ENCODE assay signal across 8 cellular contexts in genomic region chr1:58575831-58576726, GRCh38. TPM values are rescaled to one million over a fixed set of nuclear protein-coding genes. Genes with fewer than 3 reads are reported as not detected.
DNase-seq lines count a peak whose midpoint lies in the region; ATAC-seq and TF ChIP-seq lines count a peak whose summit lies in the region.

No MANE protein-coding gene starts in this region.

- H3K27ac ChIP-seq in CD8-positive, alpha-beta T cell (ENCODE audit: low read depth, low read length): no peak overlapping the region
- peak overlapping the region in 1 of 4 donors; percentile 14 for H3K27ac ChIP-seq in esophagus muscularis mucosa (replicated peaks in 1 of 4)

- H3K36me3 ChIP-seq in CD8-positive, alpha-beta T cell (ENCODE audit: insufficient read depth, low read length): no peaks in the 10 kb centered on the region
- no peaks in the 10 kb centered on the region for H3K36me3 ChIP-seq in esophagus muscularis mucosa

- CTCF ChIA-PET in CD8-positive, alpha-beta T cell (lab: Charles Lee): no interaction called here

- TF ChIP-seq CTCF in CD8-positive, alpha-beta T cell (IDR thresholded peaks at IDR 0.05): no peak
- TF ChIP-seq CTCF in esophagus muscularis mucosa (IDR thresholded peaks at IDR 0.05): no peak
- no peak for TF ChIP-seq CTCF in osteocyte (IDR thresholded peaks at IDR 0.05)

- H3K4me1 ChIP-seq in CD8-positive, alpha-beta T cell (ENCODE audit: insufficient read depth, low read length): peaks cover 3% of the 10 kb centered on the region
- H3K4me1 ChIP-seq in esophagus muscularis mucosa: peaks cover 10 to 25% (median 21%) of the 10 kb centered on the region in 4 donors

- no peaks in the 10 kb centered on the region for H3K36me3 Mint-ChIP-seq in CD8-positive, alpha-beta T cell
- H3K36me3 Mint-ChIP-seq in T-helper 2 cell treated with Interferon-gamma antibody and Interleukin-4, amounts not matched to agents 5 μg/mL and 100 μg/mL, for 36 hours (ENCODE audit: low read depth): no peaks in the 10 kb centered on the region
- no peaks in the 10 kb centered on the region for H3K36me3 Mint-ChIP-seq in osteocyte (ENCODE audit: unreplicated experiment)

- H3K27ac Mint-ChIP-seq in CD8-positive, alpha-beta T cell: no peak overlapping the region
- H3K27ac Mint-ChIP-seq in T-helper 2 cell treated with Interferon-gamma antibody and Interleukin-4, amounts not matched to agents 5 μg/mL and 100 μg/mL, for 36 hours: no peak overlapping the region
- no peak overlapping the region for H3K27ac Mint-ChIP-seq in osteocyte (ENCODE audit: unreplicated experiment)

- H3K4me3 Mint-ChIP-seq in CD8-positive, alpha-beta T cell: peak overlapping the region; percentile 67
- H3K4me3 Mint-ChIP-seq in T-helper 2 cell treated with Interferon-gamma antibody and Interleukin-4, amounts not matched to agents 5 μg/mL and 100 μg/mL, for 36 hours: peak overlapping the region; percentile 81
- peak overlapping the region; percentile 22 for H3K4me3 Mint-ChIP-seq in osteocyte (ENCODE audit: unreplicated experiment)

- POLR2A ChIA-PET in CD8-positive, alpha-beta T cell (lab: Charles Lee): no interaction called here

- H3K27me3 ChIP-seq in CD8-positive, alpha-beta T cell (ENCODE audit: insufficient read depth, low read length): peaks cover 20% of the 10 kb centered on the region
- H3K27me3 ChIP-seq in esophagus muscularis mucosa: peaks cover 0 to 65% (median 29%) of the 10 kb centered on the region in 4 donors

- no peaks in the 10 kb centered on the region for H3K9me3 ChIP-seq in CD8-positive, alpha-beta T cell (ENCODE audit: low read length)
- no peaks in the 10 kb centered on the region for H3K9me3 ChIP-seq in esophagus muscularis mucosa

- ATAC-seq in CD8-positive, alpha-beta T cell: no peak
- ATAC-seq in HG02759 (IDR thresholded peaks at IDR 0.05; ENCODE audit: unreplicated experiment) (no peak), HG03378 (IDR thresholded peaks at IDR 0.05; ENCODE audit: unreplicated experiment) (no peak)

- peak overlapping the region; percentile 8 for H3K4me3 ChIP-seq in CD8-positive, alpha-beta T cell (ENCODE audit: low read depth, low read length)
- peak overlapping the region; percentile 50 to 55 (median 52) for H3K4me3 ChIP-seq in esophagus muscularis mucosa

- TF ChIP-seq POLR2A in esophagus muscularis mucosa (IDR thresholded peaks at IDR 0.05; ENCODE audit: low read depth): no peak

- TF ChIP-seq EP300 in esophagus muscularis mucosa (IDR thresholded peaks at IDR 0.05): no peak

- H3K9me3 Mint-ChIP-seq in CD8-positive, alpha-beta T cell: no peaks in the 10 kb centered on the region
- no peaks in the 10 kb centered on the region for H3K9me3 Mint-ChIP-seq in T-helper 2 cell treated with Interferon-gamma antibody and Interleukin-4, amounts not matched to agents 5 μg/mL and 100 μg/mL, for 36 hours
- no peaks in the 10 kb centered on the region for H3K9me3 Mint-ChIP-seq in osteocyte (ENCODE audit: unreplicated experiment)

- H3K4me1 Mint-ChIP-seq in CD8-positive, alpha-beta T cell (ENCODE audit: low read depth): peaks cover 21% of the 10 kb centered on the region
- H3K4me1 Mint-ChIP-seq in T-helper 2 cell treated with Interferon-gamma antibody and Interleukin-4, amounts not matched to agents 5 μg/mL and 100 μg/mL, for 36 hours (ENCODE audit: low read depth): peaks cover 31% of the 10 kb centered on the region
- no peaks in the 10 kb centered on the region for H3K4me1 Mint-ChIP-seq in osteocyte (ENCODE audit: unreplicated experiment)

- H3K27me3 Mint-ChIP-seq in CD8-positive, alpha-beta T cell (ENCODE audit: low read depth): peaks cover 63% of the 10 kb centered on the region
- peaks cover 80% of the 10 kb centered on the region for H3K27me3 Mint-ChIP-seq in T-helper 2 cell treated with Interferon-gamma antibody and Interleukin-4, amounts not matched to agents 5 μg/mL and 100 μg/mL, for 36 hours (ENCODE audit: low read depth)
- H3K27me3 Mint-ChIP-seq in osteocyte (ENCODE audit: unreplicated experiment): peaks cover 64% of the 10 kb centered on the region

- DNase-seq in CD8-positive, alpha-beta T cell: peak in 1 of 7 experiments; percentile 6
- peak; percentile 16 for DNase-seq in T-helper 2 cell treated with Interferon-gamma antibody and Interleukin-4, amounts not matched to agents 5 μg/mL and 100 μg/mL, for 36 hours (ENCODE audit: low spot score)
- DNase-seq in esophagus muscularis mucosa (ENCODE audit: extremely low spot score) (no peak), osteocyte (ENCODE audit: extremely low spot score, unreplicated experiment) (no peak), hepatic stellate cell (ENCODE audit: low spot score) (no peak), NOMO-1 (lab: John Stamatoyannopoulos, UW; ENCODE audit: unreplicated experiment in 2 of 2) (no peak)

- intact Hi-C loops in CD8-positive, alpha-beta T cell (cut with DNase I, micrococcal nuclease): no loop called here
- intact Hi-C loops in esophagus muscularis mucosa (cut with DNase I): no loop called here

- WGBS in esophagus muscularis mucosa: 43% methylated on average over 20 of the region's 69 CpGs

RNA-seq across cellular contexts. Expression of gene TACSTD2, which starts 1.0 kb away (rescaled TPM):
- total RNA-seq in CD8-positive, alpha-beta T cell: not detected
- total RNA-seq in esophagus muscularis mucosa (1 to 10 TPM; 1.8 to 3.4 (median 2.3) TPM), osteocyte (not detected in 2 replicates)

RNA-seq across cellular contexts. Expression of gene OMA1, which starts 29.6 kb away (rescaled TPM):
- 10 to 100 TPM; 25.1 to 31.2 TPM for total RNA-seq in CD8-positive, alpha-beta T cell
- 10 to 100 TPM; 25.8 to 53.6 (median 32.9) TPM for total RNA-seq in esophagus muscularis mucosa
- total RNA-seq in osteocyte: 9.2 and 12.1 TPM in 2 replicates

Comparison
In these comparisons a context has a peak if more than half of its experiments do, and no peak if none do; other contexts are left out.
1. H3K4me3 Mint-ChIP-seq: peak in every context shown above with its lines; median percentile 81 in T-helper 2 cell treated with Interferon-gamma antibody and Interleukin-4, amounts not matched to agents 5 μg/mL and 100 μg/mL, for 36 hours; 67 in CD8-positive, alpha-beta T cell; 22 in osteocyte.